In the genomic region with DNA sequence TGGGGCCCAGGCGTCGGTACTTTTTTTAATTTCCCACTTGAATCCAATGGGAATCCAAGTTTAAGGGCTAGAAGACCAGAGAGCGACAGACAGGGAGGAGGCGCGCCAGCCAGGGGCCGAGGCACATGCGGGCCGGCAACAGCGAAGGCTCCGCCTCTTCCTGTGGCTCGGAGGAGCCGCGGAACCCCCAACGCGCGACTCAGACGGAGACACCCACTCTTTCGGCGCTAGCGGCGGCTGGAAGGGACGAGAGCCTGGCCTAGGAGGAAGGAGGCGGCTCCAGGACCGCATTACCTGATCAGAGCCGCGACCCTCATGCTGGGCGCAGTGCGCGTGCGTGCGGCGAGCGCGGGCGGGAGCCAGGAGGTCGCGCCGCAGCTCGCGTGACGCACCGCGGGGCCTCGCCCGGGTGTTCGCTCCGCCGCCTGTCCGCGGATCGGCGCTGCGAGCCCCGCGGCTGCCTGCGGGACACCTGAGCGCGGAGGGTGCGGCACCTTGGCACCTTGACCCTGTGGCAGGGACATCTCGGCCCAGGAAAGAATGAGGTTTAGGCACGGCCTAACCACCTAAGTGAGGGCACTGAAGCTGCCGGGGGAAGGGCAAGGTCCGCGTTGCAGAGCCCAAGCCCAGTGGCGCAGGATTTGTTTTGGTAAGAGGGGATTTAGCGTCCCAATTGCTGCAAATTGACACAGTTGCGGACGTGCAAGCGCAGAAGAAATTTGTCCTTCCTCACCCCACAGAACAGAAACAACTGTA, we compare ENCODE assay signal across 8 cellular contexts. TPM values are rescaled to one million over a fixed set of nuclear protein-coding genes. Genes with fewer than 3 reads are reported as not detected.
DNase-seq lines count a peak whose midpoint lies in the region; TF ChIP-seq lines count a peak whose summit lies in the region.

A gene with protein sequence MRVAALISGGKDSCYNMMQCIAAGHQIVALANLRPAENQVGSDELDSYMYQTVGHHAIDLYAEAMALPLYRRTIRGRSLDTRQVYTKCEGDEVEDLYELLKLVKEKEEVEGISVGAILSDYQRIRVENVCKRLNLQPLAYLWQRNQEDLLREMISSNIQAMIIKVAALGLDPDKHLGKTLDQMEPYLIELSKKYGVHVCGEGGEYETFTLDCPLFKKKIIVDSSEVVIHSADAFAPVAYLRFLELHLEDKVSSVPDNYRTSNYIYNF (minus strand): TSS at position 341 of the 756 bp plus-strand sequence. CDS start 24 bp downstream, at position 317.

- H3K4me3 ChIP-seq in MM.1S (ENCODE audit: low read length) (peak within 1 kb of the TSS; percentile 84), SK-N-SH (ENCODE audit: low read depth in 2 of 2, low read length in 1 of 2) (peak within 1 kb of the TSS; percentile 72 to 84), ovary (peak within 1 kb of the TSS; percentile 69), thymus (ENCODE audit: low read length) (peak within 1 kb of the TSS; percentile 65)

- H3K36me3 ChIP-seq in MM.1S (replicated peaks; ENCODE audit: insufficient read depth, low read length), result no peaks in the 10 kb centered on the region
- H3K36me3 ChIP-seq in SK-N-SH (replicated peaks in 1 of 2; ENCODE audit: control insufficient read depth in 1 of 2, insufficient read depth in 2 of 2, low read length in 1 of 2), result peaks cover 0 to 3% of the 10 kb centered on the region in 2 experiments
- H3K36me3 ChIP-seq in ovary, result no peaks in the 10 kb centered on the region
- no peaks in the 10 kb centered on the region for H3K36me3 ChIP-seq in thymus (ENCODE audit: control insufficient read depth, insufficient read depth)

- H3K27me3 ChIP-seq in MM.1S (replicated peaks; ENCODE audit: insufficient read depth, low read length) (no peaks in the 10 kb centered on the region), SK-N-SH (ENCODE audit: insufficient read depth) (no peaks in the 10 kb centered on the region), ovary (no peaks in the 10 kb centered on the region), thymus (ENCODE audit: control insufficient read depth, insufficient read depth) (no peaks in the 10 kb centered on the region)

- TF ChIP-seq EP300 in SK-N-SH (IDR thresholded peaks at IDR 0.05; ENCODE audit: borderline replicate concordance in 1 of 2, low read depth in 1 of 2, low read length in 1 of 2), result no peak; a peak in 1 of 4 replicates
- no peak for TF ChIP-seq EP300 in ovary (IDR thresholded peaks at IDR 0.05)

- peaks cover 1% of the 10 kb centered on the region for H3K36me3 Mint-ChIP-seq in activated naive CD4-positive, alpha-beta T cell treated with anti-CD3 and anti-CD28 coated beads, Interleukin-2, amount 50 U/mL, for 24 hours

- TF ChIP-seq CTCF in MM.1S (IDR thresholded peaks at IDR 0.05; ENCODE audit: low read length), result no peak
- no peak for TF ChIP-seq CTCF in SK-N-SH (IDR thresholded peaks at IDR 0.05)
- peak in 1 of 3 donors; percentile 10 for TF ChIP-seq CTCF in ovary (IDR thresholded peaks at IDR 0.05)

- no peaks in the 10 kb centered on the region for H3K27me3 Mint-ChIP-seq in activated naive CD4-positive, alpha-beta T cell treated with anti-CD3 and anti-CD28 coated beads, Interleukin-2, amount 50 U/mL, for 24 hours

- peak within 1 kb of the TSS; percentile 100 for H3K4me3 Mint-ChIP-seq in activated naive CD4-positive, alpha-beta T cell treated with anti-CD3 and anti-CD28 coated beads, Interleukin-2, amount 50 U/mL, for 24 hours

- H3K9me3 Mint-ChIP-seq in activated naive CD4-positive, alpha-beta T cell treated with anti-CD3 and anti-CD28 coated beads, Interleukin-2, amount 50 U/mL, for 24 hours, result no peaks in the 10 kb centered on the region

- CTCF ChIA-PET in SK-N-SH (lab: Yijun Ruan, JAX), result interaction anchor here (1.3 to 2.0 kb wide), 3 partner anchors 9 to 205 kb away, joined by 3 to 7 read pairs (median 3); no protein-coding TSS in a partner anchor

- no peaks in the 10 kb centered on the region for H3K9me2 ChIP-seq in MM.1S (replicated peaks; ENCODE audit: insufficient read depth, low read length)
- no peaks in the 10 kb centered on the region for H3K9me2 ChIP-seq in SK-N-SH

- H4K20me1 ChIP-seq in MM.1S (ENCODE audit: insufficient read depth, low read length), result no peaks in the 10 kb centered on the region
- no peaks in the 10 kb centered on the region for H4K20me1 ChIP-seq in SK-N-SH (ENCODE audit: insufficient read depth)

- TF ChIP-seq POLR2A in ovary (IDR thresholded peaks at IDR 0.05), result peak; percentile 68

- H3K9ac ChIP-seq in MM.1S (ENCODE audit: low read length), result peak within 1 kb of the TSS; percentile 98
- H3K9ac ChIP-seq in SK-N-SH, result peak within 1 kb of the TSS; percentile 91

- H2AFZ ChIP-seq in MM.1S (ENCODE audit: low read length) (peak within 1 kb of the TSS; percentile 99), SK-N-SH (ENCODE audit: low read depth) (peak within 1 kb of the TSS; percentile 94)

- intact Hi-C loops in head of caudate nucleus (cut with DNase I) (no loop called here), ovary (cut with DNase I) (no loop called here)

- WGBS in SK-N-SH (ENCODE audit: low lambda C conversion rate), result 1% methylated on average over 38 of the region's 69 CpGs
- WGBS in ovary, 3 donors, result 0 to 1% (median 0%) methylated on average over 63 to 69 of the region's 69 CpGs
- WGBS in thymus, result under 1% methylated on average over 69 of the region's 69 CpGs

- DNase-seq in GM04504 (ENCODE audit: low read depth), result peak; percentile 46
- peak; percentile 88 for DNase-seq in HCEC 1CT
- DNase-seq in MM.1S, result peak; percentile 82
- peak; percentile 89 for DNase-seq in SK-N-SH
- peak; percentile 54 to 89 (median 76) for DNase-seq in head of caudate nucleus
- peak; percentile 78 to 90 (median 83) for DNase-seq in ovary

- no peaks in the 10 kb centered on the region for H3K79me2 ChIP-seq in MM.1S (ENCODE audit: low read length)
- peaks cover 14% of the 10 kb centered on the region; the same call in 1 of the 2 replicates for H3K79me2 ChIP-seq in SK-N-SH (ENCODE audit: insufficient read depth)

- peaks cover 31% of the 10 kb centered on the region for H3K4me1 Mint-ChIP-seq in activated naive CD4-positive, alpha-beta T cell treated with anti-CD3 and anti-CD28 coated beads, Interleukin-2, amount 50 U/mL, for 24 hours

- TF ChIP-seq RAD21 in SK-N-SH (IDR thresholded peaks at IDR 0.05; ENCODE audit: low read length), result peak; percentile 15; the same call in 1 of the 2 replicates

- H3K4me2 ChIP-seq in MM.1S (ENCODE audit: low read depth, low read length) (peak within 1 kb of the TSS; percentile 72), SK-N-SH (peak within 1 kb of the TSS; percentile 76)

- H3K4me1 ChIP-seq in MM.1S (ENCODE audit: low read length) (peaks cover 5% of the 10 kb centered on the region; the same call in 1 of the 2 replicates), SK-N-SH (ENCODE audit: control insufficient read depth in 1 of 2, insufficient read depth in 2 of 2, low read depth in 1 of 2, low read length in 1 of 2) (peaks cover 5 to 7% of the 10 kb centered on the region in 2 experiments), ovary (ENCODE audit: insufficient read depth) (peaks cover 3% of the 10 kb centered on the region), thymus (ENCODE audit: control insufficient read depth, insufficient read depth, low read length) (no peaks in the 10 kb centered on the region)

- H3K27ac Mint-ChIP-seq in activated naive CD4-positive, alpha-beta T cell treated with anti-CD3 and anti-CD28 coated beads, Interleukin-2, amount 50 U/mL, for 24 hours, result peak within 1 kb of the TSS; percentile 100

- H3K27ac ChIP-seq in MM.1S (ENCODE audit: low read length), result peak within 1 kb of the TSS; percentile 99
- peak within 1 kb of the TSS; percentile 96 to 99 for H3K27ac ChIP-seq in SK-N-SH (ENCODE audit: low read depth in 2 of 2, low read length in 1 of 2)
- peak within 1 kb of the TSS; percentile 94 to 99 for H3K27ac ChIP-seq in ovary
- H3K27ac ChIP-seq in thymus (ENCODE audit: low read depth), result peak within 1 kb of the TSS; percentile 92

- POLR2A ChIA-PET in SK-N-SH (lab: Yijun Ruan, JAX), result interaction anchor here (0.8 to 1.4 kb wide), 3 partner anchors 28 to 257 kb away, joined by 3 read pairs; no protein-coding TSS in a partner anchor

- H3K9me3 ChIP-seq in MM.1S (replicated peaks; ENCODE audit: insufficient read depth, low read length), result no peaks in the 10 kb centered on the region
- H3K9me3 ChIP-seq in SK-N-SH, result no peaks in the 10 kb centered on the region
- H3K9me3 ChIP-seq in ovary, result no peaks in the 10 kb centered on the region
- H3K9me3 ChIP-seq in thymus (ENCODE audit: control insufficient read depth), result no peaks in the 10 kb centered on the region

- H3F3A ChIP-seq in MM.1S (ENCODE audit: insufficient read depth, low read length) (peaks cover 10% of the 10 kb centered on the region; the same call in 1 of the 2 replicates), SK-N-SH (replicated peaks; ENCODE audit: insufficient read depth) (peaks cover 10% of the 10 kb centered on the region)

TF ChIP-seq in SK-N-SH, 30 proteins besides CTCF, POLR2A, EP300 and RAD21 (continues in another document):
- no peak for TF ChIP-seq MEF2A (IDR thresholded peaks at IDR 0.05; ENCODE audit: borderline replicate concordance, low read depth)
- peak; percentile 63 for TF ChIP-seq TAF1 (IDR thresholded peaks at IDR 0.05; ENCODE audit: borderline replicate concordance, low read depth, low read length)
- no peak for TF ChIP-seq FOSL2 (IDR thresholded peaks at IDR 0.05; ENCODE audit: borderline replicate concordance, low read depth)
- peak; percentile 80 for TF ChIP-seq NRF1 (IDR thresholded peaks at IDR 0.05; ENCODE audit: low read depth, low read length)
- TF ChIP-seq, protein P1, sequence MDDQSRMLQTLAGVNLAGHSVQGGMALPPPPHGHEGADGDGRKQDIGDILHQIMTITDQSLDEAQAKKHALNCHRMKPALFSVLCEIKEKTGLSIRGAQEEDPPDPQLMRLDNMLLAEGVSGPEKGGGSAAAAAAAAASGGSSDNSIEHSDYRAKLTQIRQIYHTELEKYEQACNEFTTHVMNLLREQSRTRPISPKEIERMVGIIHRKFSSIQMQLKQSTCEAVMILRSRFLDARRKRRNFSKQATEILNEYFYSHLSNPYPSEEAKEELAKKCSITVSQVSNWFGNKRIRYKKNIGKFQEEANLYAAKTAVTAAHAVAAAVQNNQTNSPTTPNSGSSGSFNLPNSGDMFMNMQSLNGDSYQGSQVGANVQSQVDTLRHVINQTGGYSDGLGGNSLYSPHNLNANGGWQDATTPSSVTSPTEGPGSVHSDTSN (IDR thresholded peaks at IDR 0.05), result no peak
- TF ChIP-seq TEAD4 (IDR thresholded peaks at IDR 0.05; ENCODE audit: borderline replicate concordance, insufficient read depth), result no peak
- TF ChIP-seq RCOR1 (IDR thresholded peaks at IDR 0.05; ENCODE audit: low read length), result no peak
- no peak for TF ChIP-seq EZH2phosphoT487 (IDR thresholded peaks at IDR 0.05; ENCODE audit: borderline replicate concordance, low read depth)
- TF ChIP-seq SIN3A (IDR thresholded peaks at IDR 0.05; ENCODE audit: borderline replicate concordance, low read depth, low read length), result peak; percentile 4; the same call in 1 of the 2 replicates

RNA-seq across cellular contexts. Expression of the gene that starts here (rescaled TPM):
- 15.7 and 17.1 TPM in 2 replicates for polyA plus RNA-seq in SK-N-SH (2012; rRNA removed)
- polyA plus RNA-seq in SK-N-SH (2012; cell fraction: cytosol; rRNA removed), result 14.9 and 15.3 TPM in 2 replicates
- 9.2 and 18.5 TPM in 2 replicates for polyA plus RNA-seq in SK-N-SH (2012; cell fraction: nucleus; rRNA removed)
- total RNA-seq in ovary, result 10 to 100 TPM; 16.8 to 32.1 (median 24.8) TPM
- 10 to 100 TPM in 1 of 2 donors, 1 to 10 TPM in 1; 9.7 to 11.3 TPM for polyA plus RNA-seq in ovary
- 8.9 TPM for polyA plus RNA-seq in thymus

Comparison
In these comparisons a context has a peak if more than half of its experiments do, and no peak if none do; other contexts are left out.
1. Peak in every context shown above with its lines: DNase-seq, H3K4me3 ChIP-seq and H3K27ac ChIP-seq.